7 cellular contexts compared by ENCODE assay signal in the genomic region with DNA sequence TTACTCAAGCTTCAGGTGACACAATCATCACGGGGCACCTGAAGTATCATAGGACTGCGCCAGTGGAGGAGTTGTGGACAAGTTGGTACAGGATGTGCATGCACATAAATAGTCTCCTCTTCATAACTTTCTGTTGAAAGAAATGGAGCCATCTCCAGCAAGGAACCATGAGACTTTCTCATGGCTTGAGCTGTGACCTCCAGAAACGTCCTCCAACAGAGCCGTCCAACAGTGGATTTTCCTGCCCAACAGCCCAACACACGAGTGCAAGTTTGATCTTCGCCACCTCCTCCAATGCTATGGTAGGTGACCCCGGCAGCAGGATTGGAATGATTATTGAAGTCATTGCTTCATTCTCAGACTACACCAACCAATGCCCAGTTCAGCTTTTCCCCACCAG.
"Had no signal": no experiment of that assay in that cellular context is flagged by ENCODE, and none has a peak within 500 bp of the region (broad histone marks: within the 10 kb centered on the region; RNA-seq: fewer than 3 reads in every experiment).

No MANE protein-coding gene starts in this region.

- DNase-seq: GDM1, GF-D8 had no signal

- ATAC-seq: GM12878 had no signal

- FAIRE-seq: G401.6, GM12878, GM12892, GM18507, GM19239 had no signal

- H3K4me3 ChIP-seq: GM12878 had no signal
